ENCODE assay signal across 31 cellular contexts in genomic region chr5:133387621-133388020, GRCh38.
"Had no signal": no experiment of that assay in that cellular context is flagged by ENCODE, and none has a peak within 500 bp of the region (broad histone marks: within the 10 kb centered on the region; RNA-seq: fewer than 3 reads in every experiment).

No MANE protein-coding gene starts in this region.

- H3K9me3 ChIP-seq: breast epithelium, esophagus muscularis mucosa, left ventricle myocardium inferior, mucosa of descending colon, pancreas, prostate gland, tibial artery, uterus had no signal

- H3K36me3 Mint-ChIP-seq: activated naive CD4-positive, alpha-beta T cell treated with anti-CD3 and anti-CD28 coated beads, Interleukin-2, amount 50 U/mL, for 72 hours; stimulated activated memory B cell treated with anti-CD40 and anti-IgM and Interleukin-4, amounts not matched to agents 10 μg/mL and 1 μg/mL and 100 μg/mL, for 72 hours; T-cell had no signal

- DNase-seq: activated CD4-positive, alpha-beta T cell treated with anti-CD3 and anti-CD28 coated beads for 4 hours; activated CD4-positive, alpha-beta T cell treated with anti-CD3 and anti-CD28 coated beads, Interleukin-2, amount 50 U/mL, for 4 hours; activated gamma-delta T cell treated with Interleukin-2 at 50 U/mL for 16 hours; activated T-cell treated with anti-CD3 and anti-CD28 coated beads for 4 hours; central memory CD4-positive, alpha-beta T cell; effector CD4-positive, alpha-beta T cell; foreskin melanocyte; left ventricle myocardium inferior; mesendoderm; mucosa of descending colon; pancreas; retina; stimulated activated CD4-positive, alpha-beta T cell treated with anti-CD3 and anti-CD28 coated beads, Interleukin-1b, Interleukin-23, amount 100 ng/mL, for 48 hours; stimulated activated CD4-positive, alpha-beta T cell treated with anti-CD3 and anti-CD28 coated beads, Interleukin-4, amount 100 ng/mL, for 4 hours; stimulated activated CD8-positive, alpha-beta memory T cell treated with anti-CD3 and anti-CD28 coated beads, Interleukin-4, amount 100 ng/mL, for 48 hours; stimulated activated naive CD8-positive, alpha-beta T cell treated with anti-CD3 and anti-CD28 coated beads, Interleukin-15, amount 100 ng/mL, for 72 hours; substantia nigra; T-cell; uterus had no signal

- H3K4me1 Mint-ChIP-seq: stimulated activated memory B cell treated with anti-CD40 and anti-IgM and Interleukin-4, amounts not matched to agents 10 μg/mL and 1 μg/mL and 100 μg/mL, for 72 hours; T-cell had no signal

- H3K4me1 ChIP-seq: breast epithelium, esophagus muscularis mucosa, pancreas, tibial artery, uterus had no signal

- H3K36me3 ChIP-seq: breast epithelium, esophagus muscularis mucosa, left ventricle myocardium inferior, pancreas, prostate gland, tibial artery, uterus had no signal

- H3K4me3 ChIP-seq: breast epithelium, esophagus muscularis mucosa, left ventricle myocardium inferior, lung, mucosa of descending colon, pancreas, prostate gland, smooth muscle cell, tibial artery, uterus had no signal

- ATAC-seq: mucosa of descending colon; pancreas; sciatic nerve; stimulated activated memory B cell treated with anti-CD40 and anti-IgM and Interleukin-4, amounts not matched to agents 10 μg/mL and 1 μg/mL and 100 μg/mL, for 72 hours; T-cell had no signal

- H3K27ac Mint-ChIP-seq: activated naive CD4-positive, alpha-beta T cell treated with anti-CD3 and anti-CD28 coated beads, Interleukin-2, amount 50 U/mL, for 72 hours; activated T-helper 1 cell treated with anti-CD3 and anti-CD28 coated beads, Interleukin-12 subunit alpha, Interleukin-12 subunit beta, Interleukin-2, Interleukin-4 antibody, amounts not matched to agents 30 ng/mL and 10 ng/mL and 1 ng/mL, durations not matched to agents 14 hours and 24 hours and 36 hours; dendritic cell treated with granulocyte-macrophage colony-stimulating factor and Interleukin-4, amounts not matched to agents 40 ng/mL and 50 ng/mL, for 4 days; stimulated activated memory B cell treated with anti-CD40 and anti-IgM and Interleukin-4, amounts not matched to agents 10 μg/mL and 1 μg/mL and 100 μg/mL, for 72 hours; stimulated activated naive CD8-positive, alpha-beta T cell treated with anti-CD3 and anti-CD28 coated beads, Interleukin-15, amount 100 ng/mL, for 72 hours; T-cell had no signal

- H3K9me3 Mint-ChIP-seq: activated naive CD4-positive, alpha-beta T cell treated with anti-CD3 and anti-CD28 coated beads, Interleukin-2, amount 50 U/mL, for 72 hours; activated T-helper 1 cell treated with anti-CD3 and anti-CD28 coated beads, Interleukin-12 subunit alpha, Interleukin-12 subunit beta, Interleukin-2, Interleukin-4 antibody, amounts not matched to agents 30 ng/mL and 10 ng/mL and 1 ng/mL, durations not matched to agents 14 hours and 24 hours and 36 hours; dendritic cell treated with granulocyte-macrophage colony-stimulating factor and Interleukin-4, amounts not matched to agents 40 ng/mL and 50 ng/mL, for 4 days; stimulated activated memory B cell treated with anti-CD40 and anti-IgM and Interleukin-4, amounts not matched to agents 10 μg/mL and 1 μg/mL and 100 μg/mL, for 72 hours; stimulated activated naive CD8-positive, alpha-beta T cell treated with anti-CD3 and anti-CD28 coated beads, Interleukin-15, amount 100 ng/mL, for 72 hours; T-cell had no signal

- H3K27me3 ChIP-seq: breast epithelium, pancreas had no signal

- H3K4me3 Mint-ChIP-seq: activated T-helper 1 cell treated with anti-CD3 and anti-CD28 coated beads, Interleukin-12 subunit alpha, Interleukin-12 subunit beta, Interleukin-2, Interleukin-4 antibody, amounts not matched to agents 30 ng/mL and 10 ng/mL and 1 ng/mL, durations not matched to agents 14 hours and 24 hours and 36 hours; dendritic cell treated with granulocyte-macrophage colony-stimulating factor and Interleukin-4, amounts not matched to agents 40 ng/mL and 50 ng/mL, for 4 days; stimulated activated memory B cell treated with anti-CD40 and anti-IgM and Interleukin-4, amounts not matched to agents 10 μg/mL and 1 μg/mL and 100 μg/mL, for 72 hours; stimulated activated naive CD8-positive, alpha-beta T cell treated with anti-CD3 and anti-CD28 coated beads, Interleukin-15, amount 100 ng/mL, for 72 hours; T-cell had no signal

- H3K27ac ChIP-seq: breast epithelium, esophagus muscularis mucosa, left ventricle myocardium inferior, pancreas, tibial artery, uterus, VCaP had no signal
